ENCODE assay signal across 21 cellular contexts in the genomic region with DNA sequence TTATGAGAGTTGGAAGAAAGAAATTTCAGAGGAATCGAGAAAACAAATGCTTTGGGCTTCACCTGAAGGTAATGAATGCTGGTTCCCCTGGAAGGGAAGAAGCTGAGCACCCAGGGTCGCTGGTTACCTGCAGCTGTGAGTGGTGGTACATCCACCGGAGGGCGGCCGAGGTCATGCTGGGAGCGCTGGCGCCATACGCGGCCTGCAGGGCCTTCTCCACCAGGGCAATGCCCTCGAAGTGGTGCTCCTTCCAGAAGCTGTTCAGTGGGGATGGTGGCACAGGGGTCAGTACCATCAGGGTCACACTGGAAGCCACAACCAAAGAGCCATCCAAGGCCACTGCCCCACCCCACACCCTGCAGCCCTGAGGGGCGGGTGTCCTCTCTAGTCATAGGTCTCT. TPM values are rescaled to one million over a fixed set of nuclear protein-coding genes. Genes with fewer than 3 reads are reported as not detected.
DNase-seq lines count a peak whose midpoint lies in the region; ATAC-seq, FAIRE-seq and TF ChIP-seq lines count a peak whose summit lies in the region.
"Had no signal": no experiment of that assay in that cellular context is flagged by ENCODE, and none has a peak within 500 bp of the region (broad histone marks: within the 10 kb centered on the region; RNA-seq: fewer than 3 reads in every experiment).

No MANE protein-coding gene starts in this region.

- peaks cover 17% of the 10 kb centered on the region for H3K27me3 Mint-ChIP-seq in GM23338 (ENCODE audit: insufficient read depth, low read depth, poor library complexity)
- no peaks in the 10 kb centered on the region for H3K27me3 Mint-ChIP-seq in nephron progenitor cell (ENCODE audit: low read depth, poor library complexity)

- TF ChIP-seq EP300 in HepG2 (IDR thresholded peaks at IDR 0.05; ENCODE audit: low read depth in 2 of 2, low read length in 2 of 2) (no peak), HepG2 (CRISPR knock-in tag; IDR thresholded peaks at IDR 0.05; ENCODE audit: borderline replicate concordance) (no peak)

- H3F3A ChIP-seq in GM23338 (replicated peaks; ENCODE audit: low read depth) = no peaks in the 10 kb centered on the region

- POLR2A ChIA-PET in HepG2 (lab: Yijun Ruan, JAX) = interaction anchor here (0.6 to 0.7 kb wide), 2 partner anchors 43 to 1829 kb away, joined by 4 read pairs; partner anchors contain the start of gene RCC2

- H3K4me1 Mint-ChIP-seq in GM23338 (no peaks in the 10 kb centered on the region; the same call in 2 of the 3 replicates), nephron progenitor cell (no peaks in the 10 kb centered on the region)

- TF ChIP-seq CTCF in GM23338 (conservative IDR thresholded peaks at IDR 0.05; ENCODE audit: low read depth in 2 of 2) (peak in 1 of 2 experiments; percentile 26; a peak in 2 of 4 replicates), HepG2 (CRISPR knock-in tag; IDR thresholded peaks at IDR 0.05) (no peak), nephron progenitor cell (IDR thresholded peaks at IDR 0.05) (no peak), hepatocyte (IDR thresholded peaks at IDR 0.05; ENCODE audit: poor library complexity) (no peak)

- no peak overlapping the region for H2AFZ ChIP-seq in GM23338
- no peak overlapping the region for H2AFZ ChIP-seq in HepG2 (ENCODE audit: low read length)
- H2AFZ ChIP-seq in hepatocyte = no peak overlapping the region

- DNase-seq in GM23338 (ENCODE audit: low spot score) = no peak
- peak; percentile 0 for DNase-seq in NAMALWA (ENCODE audit: low spot score)
- no peak for DNase-seq in HepG2 (ENCODE audit: low spot score)
- no peak for DNase-seq in nephron progenitor cell
- DNase-seq in NK-92 treated with Interleukin-12 subunit alpha and Interleukin-12 subunit beta, amount 100 ng/mL, for 24 hours (lab: John Stamatoyannopoulos, UW) = no peak
- no peak for DNase-seq in hepatocyte (ENCODE audit: low spot score)
- DNase-seq: C1 segment of cervical spinal cord; Calu3; CD4-positive, alpha-beta memory T cell; COR-L47; DMS53; DMS79 treated with DMSO at 0.1 percent for 48 hours; GF-D8; H7; HCEC 1CT had no signal

- H3K9me3 Mint-ChIP-seq in GM23338 (no peaks in the 10 kb centered on the region), nephron progenitor cell (no peaks in the 10 kb centered on the region)

- H3K4me1 ChIP-seq in GM23338 (ENCODE audit: insufficient read depth) (no peaks in the 10 kb centered on the region), HepG2 (ENCODE audit: insufficient read depth, low read length) (peaks cover 41% of the 10 kb centered on the region), hepatocyte (ENCODE audit: insufficient read depth) (no peaks in the 10 kb centered on the region)

- CTCF ChIA-PET in HepG2 (lab: Yijun Ruan, JAX; ENCODE audit: low intra/inter-chr PET ratio, low total read pairs) = no interaction called here

- ATAC-seq in GM23338 (peak; percentile 53), HepG2 (no peak), GM21390 (IDR thresholded peaks at IDR 0.05; ENCODE audit: unreplicated experiment) (no peak), HG03342 (IDR thresholded peaks at IDR 0.05; ENCODE audit: unreplicated experiment) (no peak)

- H4K20me1 ChIP-seq in GM23338 (replicated peaks; ENCODE audit: insufficient read depth) = no peaks in the 10 kb centered on the region
- no peaks in the 10 kb centered on the region for H4K20me1 ChIP-seq in HepG2 (ENCODE audit: insufficient read depth, low read length)
- no peaks in the 10 kb centered on the region for H4K20me1 ChIP-seq in hepatocyte (ENCODE audit: insufficient read depth, poor library complexity, severe bottlenecking)

- H3K79me2 ChIP-seq in GM23338 (replicated peaks; ENCODE audit: insufficient read depth) (no peaks in the 10 kb centered on the region), HepG2 (ENCODE audit: insufficient read depth, low read length) (no peaks in the 10 kb centered on the region), hepatocyte (no peaks in the 10 kb centered on the region)

- FAIRE-seq in HepG2 (lab: Jason Lieb, UNC) = no peak
- FAIRE-seq: GM12891, GM18507 had no signal

- H3K4me2 ChIP-seq in GM23338 (no peak overlapping the region), HepG2 (ENCODE audit: low read depth, low read length) (no peak overlapping the region), hepatocyte (no peak overlapping the region)

- H3K36me3 Mint-ChIP-seq in GM23338 (ENCODE audit: low read depth) (no peaks in the 10 kb centered on the region; the same call in 2 of the 3 replicates), nephron progenitor cell (ENCODE audit: low read depth) (peaks cover 5% of the 10 kb centered on the region)

- H3K9me2 ChIP-seq in GM23338 (ENCODE audit: insufficient read depth) (no peaks in the 10 kb centered on the region), hepatocyte (replicated peaks; ENCODE audit: insufficient read depth) (no peaks in the 10 kb centered on the region)

- no peak overlapping the region for H3K9ac ChIP-seq in HepG2 (ENCODE audit: insufficient read depth, low read depth, low read length)

- WGBS in HepG2 (ENCODE audit: low lambda C conversion rate) = 91% methylated on average over 2 of the region's 11 CpGs
- 86% methylated on average over 11 of the region's 11 CpGs for WGBS in hepatocyte (ENCODE audit: low lambda C conversion rate, missing lambda C conversion rate)

- H3K27me3 ChIP-seq in GM23338 (ENCODE audit: insufficient read depth) (peaks cover 11% of the 10 kb centered on the region), HepG2 (ENCODE audit: control insufficient read depth in 1 of 2, insufficient read depth in 2 of 2, low read length in 2 of 2) (no peaks in the 10 kb centered on the region), hepatocyte (no peaks in the 10 kb centered on the region)

- H3K4me3 ChIP-seq in GM23338 (no peak overlapping the region), HepG2 (replicated peaks in 1 of 3; ENCODE audit: insufficient read depth in 1 of 3, low read depth in 2 of 3, low read length in 3 of 3) (no peak overlapping the region), hepatocyte (no peak overlapping the region)

- no peak for TF ChIP-seq RAD21 in HepG2 (CRISPR knock-in tag; IDR thresholded peaks at IDR 0.05)

- H3K36me3 ChIP-seq in GM23338 (ENCODE audit: insufficient read depth) (no peaks in the 10 kb centered on the region), HepG2 (replicated peaks in 1 of 2; ENCODE audit: control insufficient read depth in 1 of 2, insufficient read depth in 2 of 2, low read length in 2 of 2) (no peaks in the 10 kb centered on the region), hepatocyte (replicated peaks; ENCODE audit: insufficient read depth, low read depth) (no peaks in the 10 kb centered on the region)

- no peak for TF ChIP-seq POLR2A in HepG2 (IDR thresholded peaks at IDR 0.05; ENCODE audit: insufficient read depth in 1 of 2, low read depth in 2 of 2, low read length in 2 of 2)

- H3K27ac ChIP-seq in GM23338 (ENCODE audit: low read depth) (no peak overlapping the region), HepG2 (ENCODE audit: extremely low read length, insufficient read depth, low read length) (no peak overlapping the region), hepatocyte (no peak overlapping the region)

- H3K27ac Mint-ChIP-seq in GM23338 (no peak overlapping the region), nephron progenitor cell (peak overlapping the region; percentile 64)
- H3K27ac Mint-ChIP-seq: CD4-positive, alpha-beta memory T cell had no signal

- H3K9me3 ChIP-seq in HepG2 (ENCODE audit: low read length) (no peaks in the 10 kb centered on the region), hepatocyte (ENCODE audit: low read depth) (no peaks in the 10 kb centered on the region)

- intact Hi-C loops in HepG2 (cut with micrococcal nuclease; ENCODE audit: unreplicated experiment) = no loop called here

- no TSS peak for BruUV-seq in HepG2 (replicated peaks; lab: Mats Ljungman, UMichigan)

- in situ Hi-C loops in HepG2 (cut with HindIII; ENCODE audit: extremely low pct_ligation_motif_present, low pct_unique_long_range_greater_than_20kb) = no loop called here

- H3K4me3 Mint-ChIP-seq in GM23338 = no peak overlapping the region
- no peak overlapping the region for H3K4me3 Mint-ChIP-seq in nephron progenitor cell
- H3K4me3 Mint-ChIP-seq: CD4-positive, alpha-beta memory T cell had no signal

RNA-seq across cellular contexts. Expression of gene MRTO4, which starts 16.8 kb away (rescaled TPM):
- total RNA-seq in GM23338 (2014; rRNA removed; shearing (Covaris generic)) = 47.1 and 54.2 TPM in 2 replicates
- polyA plus RNA-seq in GM23338 (2016; fragmentation: Nextera tagmentation; extraction: Ambion mirVana) (77.3 and 88.5 TPM in 2 replicates), HepG2 (2011; rRNA removed) (26.9 and 28.1 TPM in 2 replicates), hepatocyte (24.9 and 28.7 TPM in 2 replicates)
- total RNA-seq in HepG2 (2016; rRNA removed; fragmentation: Illumina TruSeq; extraction: Trizol) (59.2 and 63.3 TPM in 2 replicates), hepatocyte (19.7 and 20.8 TPM in 2 replicates)
- total RNA-seq in HepG2 (2016; cell fraction: cytosol; rRNA removed; fragmentation: Illumina TruSeq; extraction: Trizol; ENCODE audit: low read depth) = 13.9 and 15.0 TPM in 2 replicates
- total RNA-seq in HepG2 (2016; cell fraction: insoluble cytoplasmic fraction; rRNA removed; fragmentation: Illumina TruSeq; extraction: Trizol) = 60.4 and 64.9 TPM in 2 replicates
- 28.3 and 30.7 TPM in 2 replicates for total RNA-seq in HepG2 (2016; cell fraction: membrane; rRNA removed; fragmentation: Illumina TruSeq; extraction: Trizol)
- total RNA-seq in HepG2 (2016; cell fraction: nucleus; rRNA removed; fragmentation: Illumina TruSeq; extraction: Trizol) = 33.6 and 42.6 TPM in 2 replicates
- polyA plus RNA-seq in HepG2 (2011; cell fraction: cytosol; rRNA removed) = 30.3 and 30.6 TPM in 2 replicates
- polyA plus RNA-seq in HepG2 (2011; cell fraction: nucleus; rRNA removed) = 14.7 TPM in 2 replicates
- polyA plus RNA-seq in HepG2 (2012) = 25.4 and 26.7 TPM in 2 replicates
- 13.0 and 14.1 TPM in 2 replicates for polyA plus RNA-seq in HepG2 (2016; cell fraction: cytosol; fragmentation: Illumina TruSeq; extraction: Trizol; ENCODE audit: low read depth)
- 66.0 and 67.8 TPM in 2 replicates for polyA plus RNA-seq in HepG2 (2016; cell fraction: insoluble cytoplasmic fraction; fragmentation: Illumina TruSeq; extraction: Trizol; ENCODE audit: low read depth)
- polyA plus RNA-seq in HepG2 (2016; cell fraction: membrane; fragmentation: Illumina TruSeq; extraction: Trizol; ENCODE audit: low read depth) = 18.8 and 20.4 TPM in 2 replicates
- polyA plus RNA-seq in HepG2 (2016; cell fraction: nucleus; fragmentation: Illumina TruSeq; extraction: Trizol; ENCODE audit: insufficient read depth, low read depth) = 58.4 and 65.8 TPM in 2 replicates
- polyA minus RNA-seq in HepG2 (2011; rRNA and poly(A)+ RNA removed; ENCODE audit: low replicate concordance) = 24.1 and 67.1 TPM in 2 replicates
- 7.8 TPM in 2 replicates for polyA minus RNA-seq in HepG2 (2011; cell fraction: cytosol; rRNA and poly(A)+ RNA removed)
- 16.9 and 21.1 TPM in 2 replicates for polyA minus RNA-seq in HepG2 (2011; cell fraction: nucleus; rRNA and poly(A)+ RNA removed)

RNA-seq across cellular contexts. Expression of gene EMC1, which starts 17.1 kb away (rescaled TPM):
- total RNA-seq in GM23338 (2014; rRNA removed; shearing (Covaris generic)) = 52.2 and 53.0 TPM in 2 replicates
- polyA plus RNA-seq in GM23338 (2016; fragmentation: Nextera tagmentation; extraction: Ambion mirVana) = 17.6 and 18.4 TPM in 2 replicates
- 22.1 and 61.3 TPM in 2 replicates for total RNA-seq in HepG2 (2016; rRNA removed; fragmentation: Illumina TruSeq; extraction: Trizol)
- 10.9 and 11.1 TPM in 2 replicates for total RNA-seq in HepG2 (2016; cell fraction: cytosol; rRNA removed; fragmentation: Illumina TruSeq; extraction: Trizol; ENCODE audit: low read depth)
- 19.7 and 63.8 TPM in 2 replicates for total RNA-seq in HepG2 (2016; cell fraction: insoluble cytoplasmic fraction; rRNA removed; fragmentation: Illumina TruSeq; extraction: Trizol)
- 9.9 and 11.1 TPM in 2 replicates for total RNA-seq in HepG2 (2016; cell fraction: membrane; rRNA removed; fragmentation: Illumina TruSeq; extraction: Trizol)
- total RNA-seq in HepG2 (2016; cell fraction: nucleus; rRNA removed; fragmentation: Illumina TruSeq; extraction: Trizol) = 63.2 and 69.4 TPM in 2 replicates
- polyA plus RNA-seq in HepG2 (2011; rRNA removed) = 38.0 and 41.8 TPM in 2 replicates
- 25.5 and 33.1 TPM in 2 replicates for polyA plus RNA-seq in HepG2 (2011; cell fraction: cytosol; rRNA removed)
- polyA plus RNA-seq in HepG2 (2011; cell fraction: nucleus; rRNA removed) = 95.2 and 109 TPM in 2 replicates
- 43.3 and 52.6 TPM in 2 replicates for polyA plus RNA-seq in HepG2 (2012)
- polyA plus RNA-seq in HepG2 (2016; cell fraction: cytosol; fragmentation: Illumina TruSeq; extraction: Trizol; ENCODE audit: low read depth) = 2.6 and 3.2 TPM in 2 replicates
- polyA plus RNA-seq in HepG2 (2016; cell fraction: insoluble cytoplasmic fraction; fragmentation: Illumina TruSeq; extraction: Trizol; ENCODE audit: low read depth) = 16.4 and 18.7 TPM in 2 replicates
- 3.9 and 5.8 TPM in 2 replicates for polyA plus RNA-seq in HepG2 (2016; cell fraction: membrane; fragmentation: Illumina TruSeq; extraction: Trizol; ENCODE audit: low read depth)
- 85.8 and 96.2 TPM in 2 replicates for polyA plus RNA-seq in HepG2 (2016; cell fraction: nucleus; fragmentation: Illumina TruSeq; extraction: Trizol; ENCODE audit: insufficient read depth, low read depth)
- polyA minus RNA-seq in HepG2 (2011; rRNA and poly(A)+ RNA removed; ENCODE audit: low replicate concordance) = 58.6 and 79.4 TPM in 2 replicates
- 32.4 and 33.9 TPM in 2 replicates for polyA minus RNA-seq in HepG2 (2011; cell fraction: cytosol; rRNA and poly(A)+ RNA removed)
- polyA minus RNA-seq in HepG2 (2011; cell fraction: nucleus; rRNA and poly(A)+ RNA removed) = 40.7 and 45.0 TPM in 2 replicates
- total RNA-seq in hepatocyte = 33.0 and 35.8 TPM in 2 replicates
- 28.6 and 33.2 TPM in 2 replicates for polyA plus RNA-seq in hepatocyte

RNA-seq across cellular contexts. Expression of gene AKR7A3, which starts 20.1 kb away (rescaled TPM):
- total RNA-seq in GM23338 (2014; rRNA removed; shearing (Covaris generic)) = 0.14 TPM in 1 of 2 replicates, not detected in the other
- polyA plus RNA-seq in GM23338 (2016; fragmentation: Nextera tagmentation; extraction: Ambion mirVana) (0.24 and 0.86 TPM in 2 replicates), HepG2 (2011; rRNA removed) (0.58 and 1.0 TPM in 2 replicates), hepatocyte (0.46 and 1.5 TPM in 2 replicates)
- total RNA-seq in HepG2 (2016; rRNA removed; fragmentation: Illumina TruSeq; extraction: Trizol) (0.15 and 1.00 TPM in 2 replicates), hepatocyte (1.2 and 2.3 TPM in 2 replicates)
- 0.18 TPM in 1 of 2 replicates, not detected in the other for total RNA-seq in HepG2 (2016; cell fraction: cytosol; rRNA removed; fragmentation: Illumina TruSeq; extraction: Trizol; ENCODE audit: low read depth)
- 0.21 and 0.71 TPM in 2 replicates for total RNA-seq in HepG2 (2016; cell fraction: insoluble cytoplasmic fraction; rRNA removed; fragmentation: Illumina TruSeq; extraction: Trizol)
- total RNA-seq in HepG2 (2016; cell fraction: membrane; rRNA removed; fragmentation: Illumina TruSeq; extraction: Trizol) = 0.28 and 0.46 TPM in 2 replicates
- total RNA-seq in HepG2 (2016; cell fraction: nucleus; rRNA removed; fragmentation: Illumina TruSeq; extraction: Trizol) = 1.7 TPM in 2 replicates
- polyA plus RNA-seq in HepG2 (2011; cell fraction: cytosol; rRNA removed) = 0.22 and 0.24 TPM in 2 replicates
- polyA plus RNA-seq in HepG2 (2011; cell fraction: nucleus; rRNA removed) = 4.2 and 5.2 TPM in 2 replicates
- polyA plus RNA-seq in HepG2 (2012) = 0.45 and 0.56 TPM in 2 replicates
- polyA plus RNA-seq in HepG2 (2016; cell fraction: cytosol; fragmentation: Illumina TruSeq; extraction: Trizol; ENCODE audit: low read depth) = 0.25 and 0.31 TPM in 2 replicates
- polyA plus RNA-seq in HepG2 (2016; cell fraction: insoluble cytoplasmic fraction; fragmentation: Illumina TruSeq; extraction: Trizol; ENCODE audit: low read depth) = 0.17 and 0.23 TPM in 2 replicates
- 0.11 and 0.15 TPM in 2 replicates for polyA plus RNA-seq in HepG2 (2016; cell fraction: membrane; fragmentation: Illumina TruSeq; extraction: Trizol; ENCODE audit: low read depth)
- 4.0 and 5.6 TPM in 2 replicates for polyA plus RNA-seq in HepG2 (2016; cell fraction: nucleus; fragmentation: Illumina TruSeq; extraction: Trizol; ENCODE audit: insufficient read depth, low read depth)
- 0.34 and 1.1 TPM in 2 replicates for polyA minus RNA-seq in HepG2 (2011; rRNA and poly(A)+ RNA removed; ENCODE audit: low replicate concordance)
- polyA minus RNA-seq in HepG2 (2011; cell fraction: cytosol; rRNA and poly(A)+ RNA removed) = not detected in 2 replicates
- polyA minus RNA-seq in HepG2 (2011; cell fraction: nucleus; rRNA and poly(A)+ RNA removed) = 0.99 and 1.0 TPM in 2 replicates
- total RNA-seq: A172, G401 had no signal
- polyA plus RNA-seq: CD4-positive, alpha-beta memory T cell had no signal

RNA-seq across cellular contexts. Expression of gene AKR7A2, which starts 43.5 kb away (rescaled TPM):
- total RNA-seq in GM23338 (2014; rRNA removed; shearing (Covaris generic)) = 53.6 and 60.0 TPM in 2 replicates
- polyA plus RNA-seq in GM23338 (2016; fragmentation: Nextera tagmentation; extraction: Ambion mirVana) = 18.2 and 20.8 TPM in 2 replicates
- total RNA-seq in HepG2 (2016; rRNA removed; fragmentation: Illumina TruSeq; extraction: Trizol) = 75.6 and 91.8 TPM in 2 replicates
- 27.2 and 29.3 TPM in 2 replicates for total RNA-seq in HepG2 (2016; cell fraction: cytosol; rRNA removed; fragmentation: Illumina TruSeq; extraction: Trizol; ENCODE audit: low read depth)
- 75.1 and 91.3 TPM in 2 replicates for total RNA-seq in HepG2 (2016; cell fraction: insoluble cytoplasmic fraction; rRNA removed; fragmentation: Illumina TruSeq; extraction: Trizol)
- 38.5 and 45.3 TPM in 2 replicates for total RNA-seq in HepG2 (2016; cell fraction: membrane; rRNA removed; fragmentation: Illumina TruSeq; extraction: Trizol)
- total RNA-seq in HepG2 (2016; cell fraction: nucleus; rRNA removed; fragmentation: Illumina TruSeq; extraction: Trizol) = 31.9 and 40.6 TPM in 2 replicates
- 40.8 and 45.2 TPM in 2 replicates for polyA plus RNA-seq in HepG2 (2011; rRNA removed)
- polyA plus RNA-seq in HepG2 (2011; cell fraction: cytosol; rRNA removed) = 42.0 and 59.5 TPM in 2 replicates
- polyA plus RNA-seq in HepG2 (2011; cell fraction: nucleus; rRNA removed) = 20.7 and 23.1 TPM in 2 replicates
- 23.2 and 37.3 TPM in 2 replicates for polyA plus RNA-seq in HepG2 (2012)
- polyA plus RNA-seq in HepG2 (2016; cell fraction: cytosol; fragmentation: Illumina TruSeq; extraction: Trizol; ENCODE audit: low read depth) = 30.5 and 33.1 TPM in 2 replicates
- polyA plus RNA-seq in HepG2 (2016; cell fraction: insoluble cytoplasmic fraction; fragmentation: Illumina TruSeq; extraction: Trizol; ENCODE audit: low read depth) = 96.1 and 104 TPM in 2 replicates
- polyA plus RNA-seq in HepG2 (2016; cell fraction: membrane; fragmentation: Illumina TruSeq; extraction: Trizol; ENCODE audit: low read depth) = 33.3 and 38.2 TPM in 2 replicates
- polyA plus RNA-seq in HepG2 (2016; cell fraction: nucleus; fragmentation: Illumina TruSeq; extraction: Trizol; ENCODE audit: insufficient read depth, low read depth) = 46.3 and 53.6 TPM in 2 replicates
- polyA minus RNA-seq in HepG2 (2011; rRNA and poly(A)+ RNA removed; ENCODE audit: low replicate concordance) = 57.1 and 74.2 TPM in 2 replicates
- 23.5 and 26.5 TPM in 2 replicates for polyA minus RNA-seq in HepG2 (2011; cell fraction: cytosol; rRNA and poly(A)+ RNA removed)
- polyA minus RNA-seq in HepG2 (2011; cell fraction: nucleus; rRNA and poly(A)+ RNA removed) = 13.2 and 15.2 TPM in 2 replicates
- total RNA-seq in hepatocyte = 81.5 and 118 TPM in 2 replicates
- polyA plus RNA-seq in hepatocyte = 108 and 109 TPM in 2 replicates

RNA-seq across cellular contexts. Expression of gene SLC66A1, which starts 43.7 kb away (rescaled TPM):
- total RNA-seq in GM23338 (2014; rRNA removed; shearing (Covaris generic)) = 19.7 and 24.4 TPM in 2 replicates
- 6.9 and 8.6 TPM in 2 replicates for polyA plus RNA-seq in GM23338 (2016; fragmentation: Nextera tagmentation; extraction: Ambion mirVana)
- 8.5 and 18.9 TPM in 2 replicates for total RNA-seq in HepG2 (2016; rRNA removed; fragmentation: Illumina TruSeq; extraction: Trizol)
- total RNA-seq in HepG2 (2016; cell fraction: cytosol; rRNA removed; fragmentation: Illumina TruSeq; extraction: Trizol; ENCODE audit: low read depth) = 4.6 and 5.7 TPM in 2 replicates
- total RNA-seq in HepG2 (2016; cell fraction: insoluble cytoplasmic fraction; rRNA removed; fragmentation: Illumina TruSeq; extraction: Trizol) = 9.7 and 20.6 TPM in 2 replicates
- total RNA-seq in HepG2 (2016; cell fraction: membrane; rRNA removed; fragmentation: Illumina TruSeq; extraction: Trizol) = 8.2 and 8.3 TPM in 2 replicates
- total RNA-seq in HepG2 (2016; cell fraction: nucleus; rRNA removed; fragmentation: Illumina TruSeq; extraction: Trizol) = 17.2 and 20.6 TPM in 2 replicates
- polyA plus RNA-seq in HepG2 (2011; rRNA removed) = 15.4 and 24.4 TPM in 2 replicates
- 15.0 and 19.6 TPM in 2 replicates for polyA plus RNA-seq in HepG2 (2011; cell fraction: cytosol; rRNA removed)
- 21.9 and 23.2 TPM in 2 replicates for polyA plus RNA-seq in HepG2 (2011; cell fraction: nucleus; rRNA removed)
- 8.6 and 10.0 TPM in 2 replicates for polyA plus RNA-seq in HepG2 (2012)
- polyA plus RNA-seq in HepG2 (2016; cell fraction: cytosol; fragmentation: Illumina TruSeq; extraction: Trizol; ENCODE audit: low read depth) = 4.3 and 5.7 TPM in 2 replicates
- 8.0 and 11.5 TPM in 2 replicates for polyA plus RNA-seq in HepG2 (2016; cell fraction: insoluble cytoplasmic fraction; fragmentation: Illumina TruSeq; extraction: Trizol; ENCODE audit: low read depth)
- polyA plus RNA-seq in HepG2 (2016; cell fraction: membrane; fragmentation: Illumina TruSeq; extraction: Trizol; ENCODE audit: low read depth) = 6.1 and 8.5 TPM in 2 replicates
- 41.6 and 41.9 TPM in 2 replicates for polyA plus RNA-seq in HepG2 (2016; cell fraction: nucleus; fragmentation: Illumina TruSeq; extraction: Trizol; ENCODE audit: insufficient read depth, low read depth)
- polyA minus RNA-seq in HepG2 (2011; rRNA and poly(A)+ RNA removed; ENCODE audit: low replicate concordance) = 17.2 and 31.0 TPM in 2 replicates
- polyA minus RNA-seq in HepG2 (2011; cell fraction: cytosol; rRNA and poly(A)+ RNA removed) = 7.4 and 8.9 TPM in 2 replicates
- polyA minus RNA-seq in HepG2 (2011; cell fraction: nucleus; rRNA and poly(A)+ RNA removed) = 9.9 and 11.1 TPM in 2 replicates
- 28.2 and 35.2 TPM in 2 replicates for total RNA-seq in hepatocyte
- 34.5 and 39.6 TPM in 2 replicates for polyA plus RNA-seq in hepatocyte
